Comparison of ENCODE assay signal across 8 cellular contexts in the genomic region with DNA sequence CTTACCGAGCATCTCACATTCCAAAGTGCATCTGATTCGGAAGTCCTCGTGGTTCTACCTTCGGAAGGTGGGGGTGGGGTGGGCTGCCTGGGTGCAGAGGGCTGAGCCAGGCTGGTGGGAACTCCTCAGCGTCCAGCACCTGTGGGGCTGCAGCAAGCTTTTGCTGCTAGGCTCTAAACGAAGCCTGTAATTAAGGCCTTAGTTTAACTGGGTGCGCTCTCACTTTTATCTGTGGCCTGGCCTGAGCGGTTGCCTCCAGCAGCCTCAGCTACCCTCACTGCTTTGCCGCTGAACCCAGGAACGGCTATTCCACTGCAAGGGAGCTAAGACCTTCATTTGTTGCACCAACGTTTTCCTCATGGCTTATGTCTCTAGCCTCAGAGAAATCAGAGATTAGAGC. TPM values are rescaled to one million over a fixed set of nuclear protein-coding genes. Genes with fewer than 3 reads are reported as not detected.
DNase-seq lines count a peak whose midpoint lies in the region; ATAC-seq and TF ChIP-seq lines count a peak whose summit lies in the region.

No MANE protein-coding gene starts in this region.

- peaks cover 9% of the 10 kb centered on the region for H3K27me3 Mint-ChIP-seq in T-helper 2 cell treated with Interferon-gamma antibody and Interleukin-4, amounts not matched to agents 5 μg/mL and 100 μg/mL, for 36 hours (ENCODE audit: low read depth)

- no peak for TF ChIP-seq CTCF in ascending aorta (IDR thresholded peaks at IDR 0.05)
- TF ChIP-seq CTCF in left lung (IDR thresholded peaks at IDR 0.05): no peak

- H3K36me3 Mint-ChIP-seq in T-helper 2 cell treated with Interferon-gamma antibody and Interleukin-4, amounts not matched to agents 5 μg/mL and 100 μg/mL, for 36 hours (ENCODE audit: low read depth): no peaks in the 10 kb centered on the region

- no peaks in the 10 kb centered on the region for H3K9me3 ChIP-seq in ascending aorta
- H3K9me3 ChIP-seq in left lung: no peaks in the 10 kb centered on the region

- ATAC-seq in left lung (no peak), GM18498 (IDR thresholded peaks at IDR 0.05; ENCODE audit: unreplicated experiment) (no peak), GM21619 (IDR thresholded peaks at IDR 0.05; ENCODE audit: unreplicated experiment) (no peak)

- intact Hi-C loops in ascending aorta (cut with DNase I): loop anchor here (1.0 to 5.0 kb wide), 3 partner anchors 50 to 318 kb away; a partner anchor contains a TSS
- intact Hi-C loops in left lung (cut with DNase I): loop anchor here in 1 of 2 donors (2.0 kb wide), 1 partner anchor 317 kb away; no protein-coding TSS in a partner anchor

- H3K4me1 ChIP-seq in ascending aorta: peaks cover 0 to 2% of the 10 kb centered on the region in 2 donors
- H3K4me1 ChIP-seq in left lung: peaks cover 0 to 11% of the 10 kb centered on the region in 2 donors

- H3K9me3 Mint-ChIP-seq in T-helper 2 cell treated with Interferon-gamma antibody and Interleukin-4, amounts not matched to agents 5 μg/mL and 100 μg/mL, for 36 hours: no peaks in the 10 kb centered on the region

- peak overlapping the region in 1 of 2 donors; percentile 35 for H3K27ac ChIP-seq in ascending aorta
- peak overlapping the region in 1 of 2 donors; percentile 72 for H3K27ac ChIP-seq in left lung
- peak overlapping the region; percentile 59 for H3K27ac ChIP-seq in substantia nigra (ENCODE audit: low read depth, low read length, poor library complexity, severe bottlenecking)

- no peaks in the 10 kb centered on the region for H3K4me1 Mint-ChIP-seq in T-helper 2 cell treated with Interferon-gamma antibody and Interleukin-4, amounts not matched to agents 5 μg/mL and 100 μg/mL, for 36 hours (ENCODE audit: low read depth)

- H3K27me3 ChIP-seq in ascending aorta (no peaks in the 10 kb centered on the region), left lung (no peaks in the 10 kb centered on the region)

- DNase-seq in T-helper 2 cell treated with Interferon-gamma antibody and Interleukin-4, amounts not matched to agents 5 μg/mL and 100 μg/mL, for 36 hours (ENCODE audit: low spot score): no peak
- DNase-seq in T-helper 2 cell (no peak), ascending aorta (ENCODE audit: low spot score in 2 of 2) (peak in 1 of 2 donors; percentile 38), left lung (no peak), substantia nigra (lab: John Stamatoyannopoulos, UW) (no peak), activated gamma-delta T cell (lab: John Stamatoyannopoulos, UW) (no peak)

- H3K4me3 ChIP-seq in ascending aorta: peak overlapping the region; percentile 47 to 85
- peak overlapping the region; percentile 46 to 48 for H3K4me3 ChIP-seq in left lung

- H3K36me3 ChIP-seq in ascending aorta (no peaks in the 10 kb centered on the region), left lung (no peaks in the 10 kb centered on the region)

- H3K4me3 Mint-ChIP-seq in T-helper 2 cell treated with Interferon-gamma antibody and Interleukin-4, amounts not matched to agents 5 μg/mL and 100 μg/mL, for 36 hours: peak overlapping the region; percentile 40

- no peak overlapping the region for H3K27ac Mint-ChIP-seq in T-helper 2 cell treated with Interferon-gamma antibody and Interleukin-4, amounts not matched to agents 5 μg/mL and 100 μg/mL, for 36 hours

RNA-seq across cellular contexts. Expression of a gene that starts 48.4 kb away (rescaled TPM):
- not detected for total RNA-seq in ascending aorta
- total RNA-seq in left lung: 1 to 10 TPM; 1.8 to 2.7 TPM
